In the genomic region with DNA sequence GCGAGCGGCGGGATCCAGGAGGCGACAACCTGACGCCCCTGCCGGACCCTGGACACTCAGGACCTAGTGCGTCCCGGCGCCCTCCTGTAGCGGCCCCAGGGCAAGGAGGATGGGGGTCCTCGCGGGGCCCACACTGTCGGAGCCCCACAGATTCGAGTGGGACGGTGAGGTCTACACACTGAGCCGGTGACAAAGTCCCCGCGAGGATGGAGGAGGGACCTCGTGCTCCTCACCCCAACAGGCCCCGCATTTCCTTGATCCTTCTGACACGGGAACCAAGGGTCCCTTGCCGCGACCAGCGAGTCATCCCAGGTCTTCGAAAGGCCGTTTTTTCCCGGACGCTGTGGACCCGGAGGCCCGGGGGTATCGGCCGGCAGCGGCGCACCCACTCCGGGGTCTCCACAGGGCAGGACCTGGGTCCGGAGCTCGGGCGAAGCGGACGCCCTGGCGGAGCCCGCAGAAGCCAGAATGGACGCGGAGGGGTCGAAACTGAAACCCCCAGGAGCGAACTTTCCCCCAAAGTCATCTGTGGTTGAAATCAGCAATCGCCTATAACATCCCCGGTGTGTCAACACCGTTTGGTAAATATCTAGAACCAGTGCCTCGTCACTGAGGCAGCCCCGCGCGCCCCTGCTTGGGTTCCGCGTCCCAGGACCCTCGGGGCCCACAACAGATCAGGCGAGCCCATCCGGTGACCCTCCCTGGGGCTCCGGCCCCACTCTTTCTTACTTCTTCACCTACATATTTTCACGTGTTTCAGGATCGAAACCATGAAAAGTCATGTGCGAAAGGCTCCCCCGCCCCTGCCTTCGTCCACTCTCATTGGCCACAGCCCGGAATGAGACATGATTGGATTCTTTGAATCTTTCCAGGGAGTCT, we compare ENCODE assay signal across 1 cellular context.
A peak's percentile ranks its signal among the peaks of the same experiment; 100 is the strongest.
TF ChIP-seq lines count a peak whose summit lies in the region.

No MANE protein-coding gene starts in this region.

TF ChIP-seq in H1, 55 proteins besides CTCF, POLR2A, EP300 and RAD21:
- TF ChIP-seq, protein P1, sequence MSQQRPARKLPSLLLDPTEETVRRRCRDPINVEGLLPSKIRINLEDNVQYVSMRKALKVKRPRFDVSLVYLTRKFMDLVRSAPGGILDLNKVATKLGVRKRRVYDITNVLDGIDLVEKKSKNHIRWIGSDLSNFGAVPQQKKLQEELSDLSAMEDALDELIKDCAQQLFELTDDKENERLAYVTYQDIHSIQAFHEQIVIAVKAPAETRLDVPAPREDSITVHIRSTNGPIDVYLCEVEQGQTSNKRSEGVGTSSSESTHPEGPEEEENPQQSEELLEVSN (IDR thresholded peaks at IDR 0.05) = 0 out of 2 replicates have a peak, but pooled peaks have one; percentile 34
- TF ChIP-seq EZH2 (IDR thresholded peaks at IDR 0.05; ENCODE audit: low read depth, low read length, severe bottlenecking) (peak; percentile 54), RNF2 (IDR thresholded peaks at IDR 0.05; ENCODE audit: borderline replicate concordance, low read depth, low read length, missing control alignments, poor library complexity, severe bottlenecking) (peak; percentile 62), SUZ12 (IDR thresholded peaks at IDR 0.05; ENCODE audit: low read length) (peak; percentile 59; the same call in 1 of the 2 replicates)
